Comparison of ENCODE assay signal across 9 cellular contexts in genomic region chr20:9442858-9443257, GRCh38.
A peak's percentile ranks its signal among the peaks of the same experiment; 100 is the strongest.
DNase-seq lines count a peak whose midpoint lies in the region; ATAC-seq lines count a peak whose summit lies in the region.
"Had no signal": no experiment of that assay in that cellular context is flagged by ENCODE, and none has a peak within 500 bp of the region (broad histone marks: within the 10 kb centered on the region; RNA-seq: fewer than 3 reads in every experiment).

No MANE protein-coding gene starts in this region.

- H3K27ac Mint-ChIP-seq in CD8-positive, alpha-beta memory T cell: no peak overlapping the region
- no peak overlapping the region for H3K27ac Mint-ChIP-seq in naive thymus-derived CD8-positive, alpha-beta T cell
- H3K27ac Mint-ChIP-seq: T-helper 2 cell treated with Interferon-gamma antibody and Interleukin-4, amounts not matched to agents 5 μg/mL and 100 μg/mL, for 36 hours had no signal

- no peak overlapping the region for H3K4me3 ChIP-seq in CD8-positive, alpha-beta memory T cell (ENCODE audit: low read length)

- no peaks in the 10 kb centered on the region for H3K36me3 Mint-ChIP-seq in CD8-positive, alpha-beta memory T cell
- peaks cover 0 to 4% (median 0%) of the 10 kb centered on the region in 3 donors for H3K36me3 Mint-ChIP-seq in naive thymus-derived CD8-positive, alpha-beta T cell

- POLR2A ChIA-PET in CD8-positive, alpha-beta memory T cell (lab: Charles Lee): no interaction called here
- POLR2A ChIA-PET in naive thymus-derived CD8-positive, alpha-beta T cell (lab: Charles Lee): no interaction called here

- no peaks in the 10 kb centered on the region for H3K27me3 ChIP-seq in CD8-positive, alpha-beta memory T cell (ENCODE audit: insufficient read depth, low read length, poor library complexity, severe bottlenecking)

- ATAC-seq in GM18867 (IDR thresholded peaks at IDR 0.05; ENCODE audit: unreplicated experiment) (peak; percentile 78), HG02642 (IDR thresholded peaks at IDR 0.05; ENCODE audit: poor library complexity, unreplicated experiment) (peak; percentile 77), GM21825 (IDR thresholded peaks at IDR 0.05; ENCODE audit: unreplicated experiment) (no peak)
- ATAC-seq in naive thymus-derived CD8-positive, alpha-beta T cell: no peak

- DNase-seq in MV-4-11 (lab: John Stamatoyannopoulos, UW) (peak; percentile 62), left kidney (ENCODE audit: low read depth, low spot score) (peak; percentile 9)
- no peak for DNase-seq in CD8-positive, alpha-beta memory T cell
- no peak for DNase-seq in naive thymus-derived CD8-positive, alpha-beta T cell
- DNase-seq: aorta had no signal

- no peaks in the 10 kb centered on the region for H3K27me3 Mint-ChIP-seq in CD8-positive, alpha-beta memory T cell
- peaks cover 0 to 4% (median 0%) of the 10 kb centered on the region in 5 donors for H3K27me3 Mint-ChIP-seq in naive thymus-derived CD8-positive, alpha-beta T cell

- no peaks in the 10 kb centered on the region for H3K36me3 ChIP-seq in CD8-positive, alpha-beta memory T cell (ENCODE audit: insufficient read depth, low read length)

- H3K9me3 Mint-ChIP-seq in CD8-positive, alpha-beta memory T cell: peaks cover 3 to 11% (median 7%) of the 10 kb centered on the region in 5 donors
- H3K9me3 Mint-ChIP-seq in naive thymus-derived CD8-positive, alpha-beta T cell: peaks cover 0 to 31% (median 4%) of the 10 kb centered on the region in 9 donors

- H3K27ac ChIP-seq in CD8-positive, alpha-beta memory T cell (ENCODE audit: low read depth, low read length): no peak overlapping the region

- no peaks in the 10 kb centered on the region for H3K9me3 ChIP-seq in CD8-positive, alpha-beta memory T cell (ENCODE audit: low read length)

- no peak overlapping the region for H3K4me3 Mint-ChIP-seq in CD8-positive, alpha-beta memory T cell
- no peak overlapping the region for H3K4me3 Mint-ChIP-seq in naive thymus-derived CD8-positive, alpha-beta T cell
- H3K4me3 Mint-ChIP-seq: T-helper 2 cell treated with Interferon-gamma antibody and Interleukin-4, amounts not matched to agents 5 μg/mL and 100 μg/mL, for 36 hours had no signal

- no peaks in the 10 kb centered on the region for H3K4me1 ChIP-seq in CD8-positive, alpha-beta memory T cell (ENCODE audit: insufficient read depth, low read length)

- H3K4me1 Mint-ChIP-seq in CD8-positive, alpha-beta memory T cell: no peaks in the 10 kb centered on the region
- no peaks in the 10 kb centered on the region for H3K4me1 Mint-ChIP-seq in naive thymus-derived CD8-positive, alpha-beta T cell

- CTCF ChIA-PET in CD8-positive, alpha-beta memory T cell (lab: Charles Lee): no interaction called here

Comparison
In these comparisons a context has a peak if more than half of its experiments do, and no peak if none do; other contexts are left out.
1. ATAC-seq: peak in GM18867 (single experiment) and HG02642 (single experiment); none in GM21825 (single experiment) and naive thymus-derived CD8-positive, alpha-beta T cell (0 of 2).
2. DNase-seq: peak in MV-4-11 (single experiment) and left kidney (single experiment); none in CD8-positive, alpha-beta memory T cell (0 of 5) and naive thymus-derived CD8-positive, alpha-beta T cell (0 of 10).